ENCODE assay signal across 11 cellular contexts in genomic region chr6:40436685-40437604, GRCh38.
DNase-seq lines count a peak whose midpoint lies in the region; ATAC-seq, FAIRE-seq and TF ChIP-seq lines count a peak whose summit lies in the region.
"Had no signal": no experiment of that assay in that cellular context is flagged by ENCODE, and none has a peak within 500 bp of the region (broad histone marks: within the 10 kb centered on the region; RNA-seq: fewer than 3 reads in every experiment).

No MANE protein-coding gene starts in this region.

- H4K91ac ChIP-seq in trophoblast cell (ENCODE audit: low read depth, low read length) = no peak overlapping the region

- intact Hi-C loops in head of caudate nucleus (cut with DNase I) = no loop called here

- H3K18ac ChIP-seq in trophoblast cell (ENCODE audit: low read length) = no peak overlapping the region

- H3K9me3 ChIP-seq in BLaER1 (no peaks in the 10 kb centered on the region), upper lobe of left lung (no peaks in the 10 kb centered on the region), trophoblast cell (ENCODE audit: insufficient read depth, low read depth, low read length) (no peaks in the 10 kb centered on the region)
- H3K9me3 ChIP-seq: SJCRH30 had no signal

- ATAC-seq in SK-N-SH treated with all-trans-retinoic acid at 6 μM for 48 hours (peak; percentile 35; the same call in 2 of the 3 replicates), upper lobe of left lung (ENCODE audit: low FRiP score in 2 of 2) (no peak), GM21526 (IDR thresholded peaks at IDR 0.05; ENCODE audit: low FRiP score, unreplicated experiment) (no peak), HG02840 (IDR thresholded peaks at IDR 0.05; ENCODE audit: low FRiP score, unreplicated experiment) (no peak)

- H3K79me2 ChIP-seq in trophoblast cell (ENCODE audit: control insufficient read depth, insufficient read depth, low read length, poor library complexity) = no peaks in the 10 kb centered on the region

- H3K9ac ChIP-seq in BLaER1 = no peak overlapping the region
- no peak overlapping the region for H3K9ac ChIP-seq in trophoblast cell (ENCODE audit: low read length)

- H3K79me1 ChIP-seq in trophoblast cell (ENCODE audit: low read length) = no peaks in the 10 kb centered on the region

- DNase-seq in HTR-8/SVneo (ENCODE audit: insufficient read length, low spot score) = no peak
- peak in 23 of 42 donors; percentile 12 to 72 (median 37) for DNase-seq in head of caudate nucleus
- DNase-seq in upper lobe of left lung = no peak
- DNase-seq in trophoblast cell = no peak
- DNase-seq: Calu3, kidney glomerular epithelial cell, SJCRH30 had no signal

- peak; percentile 23 for FAIRE-seq in HTR-8/SVneo (lab: Jason Lieb, UNC)

- H3K4me2 ChIP-seq in BLaER1 (peak overlapping the region; percentile 44), trophoblast cell (ENCODE audit: low read length) (no peak overlapping the region)

- no peak overlapping the region for H3K27ac ChIP-seq in BLaER1
- H3K27ac ChIP-seq in upper lobe of left lung = no peak overlapping the region
- no peak overlapping the region for H3K27ac ChIP-seq in trophoblast cell (ENCODE audit: low read depth, low read length)
- H3K27ac ChIP-seq: SJCRH30 had no signal

- H4K20me1 ChIP-seq in BLaER1 = peaks cover 47% of the 10 kb centered on the region; the same call in 1 of the 2 replicates

- no peak overlapping the region for H4K8ac ChIP-seq in trophoblast cell (ENCODE audit: low read depth, low read length)

- H3K23ac ChIP-seq in trophoblast cell (ENCODE audit: low read length) = no peak overlapping the region

- H3K4ac ChIP-seq in trophoblast cell (ENCODE audit: low read depth, low read length) = no peak overlapping the region

- no peak overlapping the region for H3K14ac ChIP-seq in trophoblast cell (ENCODE audit: low read length)

- H3K27me3 ChIP-seq in BLaER1 (no peaks in the 10 kb centered on the region), upper lobe of left lung (no peaks in the 10 kb centered on the region), trophoblast cell (ENCODE audit: insufficient read depth, low read length) (no peaks in the 10 kb centered on the region)
- H3K27me3 ChIP-seq: SJCRH30 had no signal

- H2AK5ac ChIP-seq in trophoblast cell (ENCODE audit: low read length) = no peak overlapping the region

- WGBS in upper lobe of left lung, 2 donors = 56 to 83% methylated on average over 8 of the region's 8 CpGs
- WGBS in trophoblast cell (ENCODE audit: extremely low coverage, insufficient coverage, insufficient read length) = no CpG with 5 or more reads among the region's 8 CpGs

- H2BK5ac ChIP-seq in trophoblast cell (ENCODE audit: low read depth, low read length, poor library complexity) = no peak overlapping the region

- H4K12ac ChIP-seq in trophoblast cell (ENCODE audit: low read depth, low read length) = no peak overlapping the region

- TF ChIP-seq CTCF in upper lobe of left lung (IDR thresholded peaks at IDR 0.05) = no peak

- H3K36me3 ChIP-seq in BLaER1 (peaks cover 13% of the 10 kb centered on the region), upper lobe of left lung (no peaks in the 10 kb centered on the region), trophoblast cell (ENCODE audit: control insufficient read depth in 1 of 2, insufficient read depth in 2 of 2, low read length in 2 of 2) (no peaks in the 10 kb centered on the region)
- H3K36me3 ChIP-seq: SJCRH30 had no signal

- H2BK12ac ChIP-seq in trophoblast cell (ENCODE audit: low read length) = no peak overlapping the region

- no peak overlapping the region for H3K4me3 ChIP-seq in BLaER1
- no peak overlapping the region for H3K4me3 ChIP-seq in upper lobe of left lung
- no peak overlapping the region for H3K4me3 ChIP-seq in trophoblast cell (ENCODE audit: low read depth, low read length)
- H3K4me3 ChIP-seq: SJCRH30 had no signal

- no peak overlapping the region for H2AFZ ChIP-seq in trophoblast cell (ENCODE audit: insufficient read depth, low read length, poor library complexity)

- TF ChIP-seq EP300 in upper lobe of left lung (IDR thresholded peaks at IDR 0.05) = no peak

- H3K4me1 ChIP-seq in BLaER1 (peaks cover 18% of the 10 kb centered on the region), upper lobe of left lung (no peaks in the 10 kb centered on the region), trophoblast cell (ENCODE audit: control insufficient read depth in 1 of 2, insufficient read depth in 2 of 2, low read length in 2 of 2) (no peaks in the 10 kb centered on the region)
- H3K4me1 ChIP-seq: SJCRH30 had no signal

- no peak overlapping the region for H2BK120ac ChIP-seq in trophoblast cell (ENCODE audit: insufficient read depth, low read length, poor library complexity)

- TF ChIP-seq POLR2A in upper lobe of left lung (IDR thresholded peaks at IDR 0.05) = no peak

TF ChIP-seq in SK-N-SH treated with all-trans-retinoic acid at 6 μM for 48 hours, 23 proteins besides CTCF, POLR2A, EP300 and RAD21:
- TF ChIP-seq, protein P1, sequence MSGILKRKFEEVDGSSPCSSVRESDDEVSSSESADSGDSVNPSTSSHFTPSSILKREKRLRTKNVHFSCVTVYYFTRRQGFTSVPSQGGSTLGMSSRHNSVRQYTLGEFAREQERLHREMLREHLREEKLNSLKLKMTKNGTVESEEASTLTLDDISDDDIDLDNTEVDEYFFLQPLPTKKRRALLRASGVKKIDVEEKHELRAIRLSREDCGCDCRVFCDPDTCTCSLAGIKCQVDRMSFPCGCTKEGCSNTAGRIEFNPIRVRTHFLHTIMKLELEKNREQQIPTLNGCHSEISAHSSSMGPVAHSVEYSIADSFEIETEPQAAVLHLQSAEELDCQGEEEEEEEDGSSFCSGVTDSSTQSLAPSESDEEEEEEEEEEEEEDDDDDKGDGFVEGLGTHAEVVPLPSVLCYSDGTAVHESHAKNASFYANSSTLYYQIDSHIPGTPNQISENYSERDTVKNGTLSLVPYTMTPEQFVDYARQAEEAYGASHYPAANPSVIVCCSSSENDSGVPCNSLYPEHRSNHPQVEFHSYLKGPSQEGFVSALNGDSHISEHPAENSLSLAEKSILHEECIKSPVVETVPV (CRISPR knock-in tag; IDR thresholded peaks at IDR 0.05) = no peak
- TF ChIP-seq PATZ1 (CRISPR knock-in tag; IDR thresholded peaks at IDR 0.05; ENCODE audit: borderline replicate concordance) = no peak
- TF ChIP-seq, protein P2, sequence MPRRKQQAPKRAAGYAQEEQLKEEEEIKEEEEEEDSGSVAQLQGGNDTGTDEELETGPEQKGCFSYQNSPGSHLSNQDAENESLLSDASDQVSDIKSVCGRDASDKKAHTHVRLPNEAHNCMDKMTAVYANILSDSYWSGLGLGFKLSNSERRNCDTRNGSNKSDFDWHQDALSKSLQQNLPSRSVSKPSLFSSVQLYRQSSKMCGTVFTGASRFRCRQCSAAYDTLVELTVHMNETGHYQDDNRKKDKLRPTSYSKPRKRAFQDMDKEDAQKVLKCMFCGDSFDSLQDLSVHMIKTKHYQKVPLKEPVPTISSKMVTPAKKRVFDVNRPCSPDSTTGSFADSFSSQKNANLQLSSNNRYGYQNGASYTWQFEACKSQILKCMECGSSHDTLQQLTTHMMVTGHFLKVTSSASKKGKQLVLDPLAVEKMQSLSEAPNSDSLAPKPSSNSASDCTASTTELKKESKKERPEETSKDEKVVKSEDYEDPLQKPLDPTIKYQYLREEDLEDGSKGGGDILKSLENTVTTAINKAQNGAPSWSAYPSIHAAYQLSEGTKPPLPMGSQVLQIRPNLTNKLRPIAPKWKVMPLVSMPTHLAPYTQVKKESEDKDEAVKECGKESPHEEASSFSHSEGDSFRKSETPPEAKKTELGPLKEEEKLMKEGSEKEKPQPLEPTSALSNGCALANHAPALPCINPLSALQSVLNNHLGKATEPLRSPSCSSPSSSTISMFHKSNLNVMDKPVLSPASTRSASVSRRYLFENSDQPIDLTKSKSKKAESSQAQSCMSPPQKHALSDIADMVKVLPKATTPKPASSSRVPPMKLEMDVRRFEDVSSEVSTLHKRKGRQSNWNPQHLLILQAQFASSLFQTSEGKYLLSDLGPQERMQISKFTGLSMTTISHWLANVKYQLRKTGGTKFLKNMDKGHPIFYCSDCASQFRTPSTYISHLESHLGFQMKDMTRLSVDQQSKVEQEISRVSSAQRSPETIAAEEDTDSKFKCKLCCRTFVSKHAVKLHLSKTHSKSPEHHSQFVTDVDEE (CRISPR knock-in tag; IDR thresholded peaks at IDR 0.05) = 0 out of 2 replicates have a peak, but pooled peaks have one; percentile 33
TF ChIP-seq in SK-N-SH treated with all-trans-retinoic acid at 6 μM for 48 hours: peak in this region for 1.

Comparison
In these comparisons a context has a peak if more than half of its experiments do, and no peak if none do; other contexts are left out.
1. DNase-seq: peak in head of caudate nucleus (23 of 42); none in HTR-8/SVneo (single experiment), upper lobe of left lung (0 of 2) and trophoblast cell (0 of 2).